8 cellular contexts compared by ENCODE assay signal in genomic region chr1:145690587-145691558, GRCh38. TPM values are rescaled to one million over a fixed set of nuclear protein-coding genes. Genes with fewer than 3 reads are reported as not detected.
DNase-seq lines count a peak whose midpoint lies in the region; ATAC-seq, FAIRE-seq and TF ChIP-seq lines count a peak whose summit lies in the region.

No MANE protein-coding gene starts in this region.

- H3K4me2 ChIP-seq in keratinocyte (ENCODE audit: control insufficient read depth, extremely low read depth, insufficient read depth, low read depth, low read length), result peak overlapping the region; percentile 71

- no peaks in the 10 kb centered on the region for H3K9me3 ChIP-seq in keratinocyte (ENCODE audit: control insufficient read depth, low read depth, low read length)

- peak; percentile 65 for DNase-seq in activated naive CD4-positive, alpha-beta T cell treated with anti-CD3 and anti-CD28 coated beads for 36 hours
- no peak for DNase-seq in activated naive CD4-positive, alpha-beta T cell treated with anti-CD3 and anti-CD28 coated beads, Interleukin-2, amount 50 U/mL, for 16 hours
- peak; percentile 17 for DNase-seq in activated CD8-positive, alpha-beta memory T cell treated with anti-CD3 and anti-CD28 coated beads, Interleukin-2, amount 50 U/mL, for 4 hours
- DNase-seq in keratinocyte (ENCODE audit: low read depth, low spot score) (no peak), T-helper 9 cell (no peak), NCI-H1092 treated with DMSO at 0.1 percent for 48 hours (lab: John Stamatoyannopoulos, UW) (no peak)

- H3K36me3 Mint-ChIP-seq in activated naive CD4-positive, alpha-beta T cell treated with anti-CD3 and anti-CD28 coated beads for 36 hours (ENCODE audit: low read depth), result no peaks in the 10 kb centered on the region

- TF ChIP-seq CTCF in keratinocyte (optimal IDR thresholded peaks at IDR 0.05 in 1 of 3, IDR thresholded peaks at IDR 0.05 in 1 of 3, conservative IDR thresholded peaks at IDR 0.05 in 1 of 3; ENCODE audit: extremely low read depth in 1 of 3, insufficient read depth in 2 of 3, low read length in 3 of 3), result no peak

- no peaks in the 10 kb centered on the region for H3K79me2 ChIP-seq in keratinocyte (ENCODE audit: control insufficient read depth, insufficient read depth, low read length)

- H2AFZ ChIP-seq in keratinocyte (ENCODE audit: control insufficient read depth, low read length), result peak overlapping the region; percentile 12

- CTCF ChIA-PET in activated naive CD4-positive, alpha-beta T cell treated with anti-CD3 and anti-CD28 coated beads for 36 hours (lab: Charles Lee), result interaction anchor here (1.2 to 5.4 kb wide), 3 partner anchors 9 to 30 kb away, joined by 4 to 26 read pairs (median 5); partner anchors contain the start of gene CD160

- no peak overlapping the region for H3K9ac ChIP-seq in keratinocyte (ENCODE audit: control insufficient read depth, extremely low read depth, insufficient read depth, low read length)

- dilution Hi-C loops in keratinocyte (cut with MboI; ENCODE audit: extremely low pct_ligation_motif_present, low sequenced_read_pairs), result no loop called here

- H3K27ac ChIP-seq in keratinocyte (ENCODE audit: control insufficient read depth, insufficient read depth, low read length), result peak overlapping the region; percentile 22

- intact Hi-C loops in activated naive CD4-positive, alpha-beta T cell treated with anti-CD3 and anti-CD28 coated beads for 36 hours (cut with micrococcal nuclease), result no loop called here

- H3K9me3 Mint-ChIP-seq in activated naive CD4-positive, alpha-beta T cell treated with anti-CD3 and anti-CD28 coated beads for 36 hours, result no peaks in the 10 kb centered on the region

- peak overlapping the region in 1 of 3 experiments; percentile 3 for H3K4me3 ChIP-seq in keratinocyte (ENCODE audit: control insufficient read depth in 2 of 3, extremely low read depth in 1 of 3, insufficient read depth in 2 of 3, low read depth in 1 of 3, low read length in 3 of 3)

- no peak overlapping the region for H3K27ac Mint-ChIP-seq in activated naive CD4-positive, alpha-beta T cell treated with anti-CD3 and anti-CD28 coated beads for 36 hours

- H3K9me1 ChIP-seq in keratinocyte (ENCODE audit: control insufficient read depth, extremely low read depth, insufficient read depth, low read length), result no peaks in the 10 kb centered on the region

- no peaks in the 10 kb centered on the region for H4K20me1 ChIP-seq in keratinocyte (ENCODE audit: control insufficient read depth, extremely low read depth, insufficient read depth, low read length)

- H3K4me3 Mint-ChIP-seq in activated naive CD4-positive, alpha-beta T cell treated with anti-CD3 and anti-CD28 coated beads for 36 hours, result no peak overlapping the region

- H3K27me3 ChIP-seq in keratinocyte (ENCODE audit: control insufficient read depth, extremely low read depth, insufficient read depth, low read length), result no peaks in the 10 kb centered on the region

- FAIRE-seq in keratinocyte (lab: Jason Lieb, UNC), result peak; percentile 77

- H3K27me3 Mint-ChIP-seq in activated naive CD4-positive, alpha-beta T cell treated with anti-CD3 and anti-CD28 coated beads for 36 hours (ENCODE audit: low read depth), result no peaks in the 10 kb centered on the region

- H3K4me1 ChIP-seq in keratinocyte (ENCODE audit: control insufficient read depth, extremely low read depth, insufficient read depth, low read length), result peaks cover 23% of the 10 kb centered on the region

- ATAC-seq in HG03378 (IDR thresholded peaks at IDR 0.05; ENCODE audit: unreplicated experiment), result peak; percentile 82
- ATAC-seq in GM19324 (IDR thresholded peaks at IDR 0.05; ENCODE audit: low FRiP score, unreplicated experiment), result no peak

- H3K36me3 ChIP-seq in keratinocyte (ENCODE audit: control insufficient read depth in 2 of 2, extremely low read depth in 1 of 2, insufficient read depth in 2 of 2, low read length in 2 of 2), result no peaks in the 10 kb centered on the region

- H3K4me1 Mint-ChIP-seq in activated naive CD4-positive, alpha-beta T cell treated with anti-CD3 and anti-CD28 coated beads for 36 hours (ENCODE audit: low read depth), result peaks cover 22% of the 10 kb centered on the region

RNA-seq across cellular contexts. Expression of gene PDZK1, which starts 16.3 kb away (rescaled TPM):
- total RNA-seq in activated naive CD4-positive, alpha-beta T cell treated with anti-CD3 and anti-CD28 coated beads for 36 hours, result not detected
- 0.08 to 0.21 TPM (median 0.15 TPM) in 3 replicates for polyA plus RNA-seq in keratinocyte
- 0.75 TPM for polyA plus RNA-seq in keratinocyte (2011; ENCODE audit: low read depth)
- polyA plus RNA-seq in keratinocyte (2011; cell fraction: cytosol; rRNA removed), result 0.22 and 0.27 TPM in 2 replicates
- 0.45 and 0.97 TPM in 2 replicates for polyA plus RNA-seq in keratinocyte (2011; cell fraction: nucleus; rRNA removed)
- 0.34 and 0.35 TPM in 2 replicates for polyA plus RNA-seq in keratinocyte (2012; ENCODE audit: low replicate concordance)
- polyA minus RNA-seq in keratinocyte, result not detected in 3 replicates
- not detected for polyA minus RNA-seq in keratinocyte (2011; cell fraction: cytosol; rRNA and poly(A)+ RNA removed)
- polyA minus RNA-seq in keratinocyte (2011; cell fraction: nucleus; rRNA and poly(A)+ RNA removed), result not detected in 2 replicates

RNA-seq across cellular contexts. Expression of gene CD160, which starts 28.4 kb away (rescaled TPM):
- not detected for total RNA-seq in activated naive CD4-positive, alpha-beta T cell treated with anti-CD3 and anti-CD28 coated beads for 36 hours
- polyA plus RNA-seq in keratinocyte, result not detected in 3 replicates
- polyA plus RNA-seq in keratinocyte (2011; ENCODE audit: low read depth), result not detected
- not detected in 2 replicates for polyA plus RNA-seq in keratinocyte (2011; cell fraction: cytosol; rRNA removed)
- polyA plus RNA-seq in keratinocyte (2011; cell fraction: nucleus; rRNA removed), result not detected in 2 replicates
- polyA plus RNA-seq in keratinocyte (2012; ENCODE audit: low replicate concordance), result 0.06 and 0.56 TPM in 2 replicates
- not detected in 3 replicates for polyA minus RNA-seq in keratinocyte
- not detected for polyA minus RNA-seq in keratinocyte (2011; cell fraction: cytosol; rRNA and poly(A)+ RNA removed)
- not detected in 2 replicates for polyA minus RNA-seq in keratinocyte (2011; cell fraction: nucleus; rRNA and poly(A)+ RNA removed)

Comparison
In these comparisons a context has a peak if more than half of its experiments do, and no peak if none do; other contexts are left out.
1. DNase-seq: peak in activated naive CD4-positive, alpha-beta T cell treated with anti-CD3 and anti-CD28 coated beads for 36 hours (single experiment) and activated CD8-positive, alpha-beta memory T cell treated with anti-CD3 and anti-CD28 coated beads, Interleukin-2, amount 50 U/mL, for 4 hours (single experiment); none in activated naive CD4-positive, alpha-beta T cell treated with anti-CD3 and anti-CD28 coated beads, Interleukin-2, amount 50 U/mL, for 16 hours (single experiment), keratinocyte (single experiment), T-helper 9 cell (single experiment) and NCI-H1092 treated with DMSO at 0.1 percent for 48 hours (single experiment).